Comparison of ENCODE assay signal across 2 cellular contexts in genomic region chr12:120737557-120738251, GRCh38.
TF ChIP-seq lines count a peak whose summit lies in the region.

No MANE protein-coding gene starts in this region.

TF ChIP-seq in SK-N-SH treated with all-trans-retinoic acid at 6 μM for 48 hours, 23 proteins besides CTCF, POLR2A, EP300 and RAD21 (continued from another document):
- TF ChIP-seq POU6F1 (CRISPR knock-in tag; IDR thresholded peaks at IDR 0.05; ENCODE audit: borderline replicate concordance, low read depth) (no peak), BACH2 (CRISPR knock-in tag; IDR thresholded peaks at IDR 0.05; ENCODE audit: borderline replicate concordance) (no peak)

TF ChIP-seq in SK-N-SH, 30 proteins besides CTCF, POLR2A, EP300 and RAD21 (continued from another document):
- TF ChIP-seq PBX3 (IDR thresholded peaks at IDR 0.05) (no peak), TCF12 (IDR thresholded peaks at IDR 0.05) (no peak), JUND (IDR thresholded peaks at IDR 0.05) (no peak), POLR2AphosphoS5 (IDR thresholded peaks at IDR 0.05; ENCODE audit: low read depth, low read length) (no peak), TEAD4 (IDR thresholded peaks at IDR 0.05; ENCODE audit: borderline replicate concordance, insufficient read depth) (no peak), FOXM1 (IDR thresholded peaks at IDR 0.05; ENCODE audit: low read depth) (no peak), GATA2 (CRISPR knock-in tag; IDR thresholded peaks at IDR 0.05) (no peak), CHD2 (IDR thresholded peaks at IDR 0.05; ENCODE audit: low read length, partially characterized antibody) (no peak), NFIC (IDR thresholded peaks at IDR 0.05; ENCODE audit: borderline replicate concordance) (no peak), FOXJ3 (CRISPR knock-in tag; IDR thresholded peaks at IDR 0.05) (no peak), RXRA (IDR thresholded peaks at IDR 0.05; ENCODE audit: borderline replicate concordance, low read depth) (no peak), EZH2phosphoT487 (IDR thresholded peaks at IDR 0.05; ENCODE audit: borderline replicate concordance, low read depth) (no peak), MXI1 (IDR thresholded peaks at IDR 0.05; ENCODE audit: low read depth, low read length) (no peak), MAX (IDR thresholded peaks at IDR 0.05; ENCODE audit: low read depth) (no peak), TAF1 (IDR thresholded peaks at IDR 0.05; ENCODE audit: borderline replicate concordance, low read depth, low read length) (no peak), RCOR1 (IDR thresholded peaks at IDR 0.05; ENCODE audit: low read length) (no peak), RFX5 (IDR thresholded peaks at IDR 0.05; ENCODE audit: low read length) (no peak)
- TF ChIP-seq, protein P1, sequence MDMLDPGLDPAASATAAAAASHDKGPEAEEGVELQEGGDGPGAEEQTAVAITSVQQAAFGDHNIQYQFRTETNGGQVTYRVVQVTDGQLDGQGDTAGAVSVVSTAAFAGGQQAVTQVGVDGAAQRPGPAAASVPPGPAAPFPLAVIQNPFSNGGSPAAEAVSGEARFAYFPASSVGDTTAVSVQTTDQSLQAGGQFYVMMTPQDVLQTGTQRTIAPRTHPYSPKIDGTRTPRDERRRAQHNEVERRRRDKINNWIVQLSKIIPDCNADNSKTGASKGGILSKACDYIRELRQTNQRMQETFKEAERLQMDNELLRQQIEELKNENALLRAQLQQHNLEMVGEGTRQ (IDR thresholded peaks at IDR 0.05; ENCODE audit: borderline replicate concordance, low read depth, low read length) = no peak
TF ChIP-seq in SK-N-SH: peak in this region for 0.
